Comparison of ENCODE assay signal across 20 cellular contexts in genomic region chr4:189305500-189305899, GRCh38.
DNase-seq lines count a peak whose midpoint lies in the region; ATAC-seq, FAIRE-seq and TF ChIP-seq lines count a peak whose summit lies in the region.
"Had no signal": no experiment of that assay in that cellular context is flagged by ENCODE, and none has a peak within 500 bp of the region (broad histone marks: within the 10 kb centered on the region; RNA-seq: fewer than 3 reads in every experiment).

No MANE protein-coding gene starts in this region.

- no peak overlapping the region for H3K4me2 ChIP-seq in mesenchymal stem cell (ENCODE audit: low read length, poor library complexity, severe bottlenecking)
- H3K4me2 ChIP-seq: BLaER1, PC-9 had no signal

- H3K4me1 ChIP-seq in mesenchymal stem cell (ENCODE audit: control insufficient read depth, insufficient read depth, low read depth, low read length) = no peaks in the 10 kb centered on the region
- no peaks in the 10 kb centered on the region for H3K4me1 ChIP-seq in pancreas
- H3K4me1 ChIP-seq: BLaER1 had no signal

- DNase-seq in NCI-H82 (lab: John Stamatoyannopoulos, UW) = peak; percentile 56
- DNase-seq in NCI-H82 treated with DMSO at 0.1 percent for 48 hours (lab: John Stamatoyannopoulos, UW; ENCODE audit: unreplicated experiment) = no peak
- DNase-seq in NCI-H1092 treated with DMSO at 0.1 percent for 48 hours (lab: John Stamatoyannopoulos, UW) = peak; percentile 13
- peak; percentile 16 for DNase-seq in NCI-H774 (lab: John Stamatoyannopoulos, UW)
- DNase-seq in mesenchymal stem cell = peak; percentile 11
- DNase-seq in pancreas = no peak
- no peak for DNase-seq in activated T-cell treated with anti-CD3 and anti-CD28 coated beads, Interleukin-2, amount 50 U/mL, for 4 hours
- DNase-seq in caudate nucleus (lab: John Stamatoyannopoulos, UW) = no peak
- DNase-seq: CD4-positive, alpha-beta T cell; COR-L47; DMS 273 treated with DMSO at 0.1 percent for 48 hours; GDM1; Karpas-422; PC-9; RPMI8226; SHP77 treated with DMSO at 0.1 percent for 48 hours; T-cell had no signal

- no peaks in the 10 kb centered on the region for H3K4me1 Mint-ChIP-seq in activated T-cell treated with anti-CD3 and anti-CD28 coated beads, Interleukin-2, amount 50 U/mL, for 4 hours (ENCODE audit: low read depth)
- H3K4me1 Mint-ChIP-seq: T-cell had no signal

- no peaks in the 10 kb centered on the region for H3K36me3 ChIP-seq in mesenchymal stem cell (ENCODE audit: control insufficient read depth in 1 of 2, insufficient read depth in 2 of 2, low read depth in 1 of 2, low read length in 2 of 2)
- H3K36me3 ChIP-seq in pancreas = no peaks in the 10 kb centered on the region
- H3K36me3 ChIP-seq: BLaER1 had no signal

- no peak for ATAC-seq in pancreas
- no peak for ATAC-seq in activated T-cell treated with anti-CD3 and anti-CD28 coated beads, Interleukin-2, amount 50 U/mL, for 4 hours
- ATAC-seq: T-cell had no signal

- no peak overlapping the region for H3K4ac ChIP-seq in mesenchymal stem cell (ENCODE audit: low read depth in 1 of 2, low read length in 2 of 2)

- no peak overlapping the region for H3K4me3 Mint-ChIP-seq in activated T-cell treated with anti-CD3 and anti-CD28 coated beads, Interleukin-2, amount 50 U/mL, for 4 hours
- H3K4me3 Mint-ChIP-seq: CD4-positive, alpha-beta T cell; T-cell; T-helper 2 cell treated with Interferon-gamma antibody and Interleukin-4, amounts not matched to agents 5 μg/mL and 100 μg/mL, for 36 hours had no signal

- no peak for TF ChIP-seq CTCF in pancreas (IDR thresholded peaks at IDR 0.05)

- no peaks in the 10 kb centered on the region for H3K79me1 ChIP-seq in mesenchymal stem cell (replicated peaks; ENCODE audit: low read length, poor library complexity, severe bottlenecking)

- H2AK5ac ChIP-seq in mesenchymal stem cell (ENCODE audit: low read length, severe bottlenecking) = no peak overlapping the region

- no peak overlapping the region for H3K4me3 ChIP-seq in mesenchymal stem cell (ENCODE audit: insufficient read depth in 1 of 2, low read depth in 1 of 2, low read length in 2 of 2)
- no peak overlapping the region for H3K4me3 ChIP-seq in pancreas
- H3K4me3 ChIP-seq: BLaER1, PC-9 had no signal

- no peak overlapping the region for H4K91ac ChIP-seq in mesenchymal stem cell (ENCODE audit: low read length)

- H3K9me3 ChIP-seq in mesenchymal stem cell (ENCODE audit: control insufficient read depth, low read length) (no peaks in the 10 kb centered on the region), pancreas (no peaks in the 10 kb centered on the region)
- H3K9me3 ChIP-seq: BLaER1 had no signal

- intact Hi-C loops in pancreas (cut with DNase I) = no loop called here

- 60% methylated on average over 3 of the region's 3 CpGs for WGBS in mesenchymal stem cell
- WGBS in pancreas, 2 donors = 46 to 52% methylated on average over 3 of the region's 3 CpGs

- no peak overlapping the region for H2BK15ac ChIP-seq in mesenchymal stem cell (ENCODE audit: low read depth, poor library complexity, severe bottlenecking)

- H3K27me3 Mint-ChIP-seq in activated T-cell treated with anti-CD3 and anti-CD28 coated beads, Interleukin-2, amount 50 U/mL, for 4 hours (ENCODE audit: low read depth) = no peaks in the 10 kb centered on the region
- H3K27me3 Mint-ChIP-seq: CD4-positive, alpha-beta T cell; T-cell had no signal

- FAIRE-seq in pancreas (lab: Jason Lieb, UNC) = no peak
- FAIRE-seq: H54 had no signal

- no peak overlapping the region for H4K8ac ChIP-seq in mesenchymal stem cell (ENCODE audit: low read length)

- H3K18ac ChIP-seq in mesenchymal stem cell (ENCODE audit: low read depth in 1 of 2, low read length in 2 of 2) = no peak overlapping the region

- H3K9me3 Mint-ChIP-seq in activated T-cell treated with anti-CD3 and anti-CD28 coated beads, Interleukin-2, amount 50 U/mL, for 4 hours = no peaks in the 10 kb centered on the region

- H2BK12ac ChIP-seq in mesenchymal stem cell (ENCODE audit: low read length in 2 of 2) = no peak overlapping the region

- H3K27me3 ChIP-seq in mesenchymal stem cell (ENCODE audit: control insufficient read depth in 1 of 2, insufficient read depth in 1 of 2, low read length in 2 of 2) = no peaks in the 10 kb centered on the region
- no peaks in the 10 kb centered on the region for H3K27me3 ChIP-seq in pancreas
- H3K27me3 ChIP-seq: BLaER1 had no signal

- no peak overlapping the region for H3K23ac ChIP-seq in mesenchymal stem cell (ENCODE audit: low read length in 2 of 2)

- no peak overlapping the region for H2BK120ac ChIP-seq in mesenchymal stem cell (ENCODE audit: low read depth, low read length)

- no peak overlapping the region for H3K14ac ChIP-seq in mesenchymal stem cell (ENCODE audit: low read length in 2 of 2)

- H3K36me3 Mint-ChIP-seq in activated T-cell treated with anti-CD3 and anti-CD28 coated beads, Interleukin-2, amount 50 U/mL, for 4 hours (ENCODE audit: insufficient read depth) = no peaks in the 10 kb centered on the region
- H3K36me3 Mint-ChIP-seq: T-cell had no signal

- no peak overlapping the region for H2AFZ ChIP-seq in mesenchymal stem cell (ENCODE audit: low read depth, low read length)
- H2AFZ ChIP-seq: PC-9 had no signal

- H3K27ac ChIP-seq in mesenchymal stem cell (ENCODE audit: low read length, poor library complexity, severe bottlenecking) (no peak overlapping the region), pancreas (no peak overlapping the region), caudate nucleus (ENCODE audit: low read depth, low read length) (no peak overlapping the region)
- H3K27ac ChIP-seq: BLaER1, PC-9 had no signal

- H2BK5ac ChIP-seq in mesenchymal stem cell (ENCODE audit: low read depth, low read length, poor library complexity, severe bottlenecking) = no peak overlapping the region

- no peak overlapping the region for H3K9ac ChIP-seq in mesenchymal stem cell (ENCODE audit: low read length)
- H3K9ac ChIP-seq: BLaER1 had no signal

Comparison
In these comparisons a context has a peak if more than half of its experiments do, and no peak if none do; other contexts are left out.
1. DNase-seq: peak in NCI-H82 (single experiment), NCI-H1092 treated with DMSO at 0.1 percent for 48 hours (single experiment), NCI-H774 (single experiment) and mesenchymal stem cell (single experiment); none in NCI-H82 treated with DMSO at 0.1 percent for 48 hours (single experiment), pancreas (0 of 6), activated T-cell treated with anti-CD3 and anti-CD28 coated beads, Interleukin-2, amount 50 U/mL, for 4 hours (single experiment) and caudate nucleus (0 of 61).